ENCODE assay signal across 36 cellular contexts in genomic region chr5:173946353-173946752, GRCh38. TPM values are rescaled to one million over a fixed set of nuclear protein-coding genes. Genes with fewer than 3 reads are reported as not detected.
"Had no signal": no experiment of that assay in that cellular context is flagged by ENCODE, and none has a peak within 500 bp of the region (broad histone marks: within the 10 kb centered on the region; RNA-seq: fewer than 3 reads in every experiment).

No MANE protein-coding gene starts in this region.

- DNase-seq: activated B cell treated with CpG ODN at 0.5 μM for 24 hours; activated CD4-positive, alpha-beta memory T cell treated with anti-CD3 and anti-CD28 coated beads for 36 hours; activated CD4-positive, alpha-beta T cell treated with anti-CD3 and anti-CD28 coated beads for 4 hours; activated CD4-positive, alpha-beta T cell treated with anti-CD3 and anti-CD28 coated beads, Interleukin-2, amount 50 U/mL, for 1 hour; activated CD4-positive, CD25-positive, alpha-beta regulatory T cell treated with anti-CD3 and anti-CD28 coated beads, Interleukin-2, amount 50 U/mL, for 72 hours; activated CD8-positive, alpha-beta memory T cell treated with anti-CD3 and anti-CD28 coated beads, Interleukin-2, amount 50 U/mL, for 4 hours; activated effector memory CD4-positive, alpha-beta T cell treated with anti-CD3 and anti-CD28 coated beads, Interleukin-2, amount 50 U/mL, for 16 hours; activated naive CD4-positive, alpha-beta T cell; activated naive CD4-positive, alpha-beta T cell treated with anti-CD3 and anti-CD28 coated beads, Interleukin-2, amount 50 U/mL, for 16 hours; activated naive CD8-positive, alpha-beta T cell treated with anti-CD3 and anti-CD28 coated beads for 36 hours; activated T-cell treated with anti-CD3 and anti-CD28 coated beads for 4 hours; activated T-cell treated with anti-CD3 and anti-CD28 coated beads, Interleukin-2, amount 50 U/mL, for 4 hours; amygdala; body of pancreas; NCI-H1048; NCI-H1105 treated with DMSO at 0.1 percent for 48 hours; NCI-H1436; NCI-H1694; NCI-H1930; NCI-H2081 treated with DMSO at 0.1 percent for 48 hours; NCI-H226; NCI-H446 treated with DMSO at 0.1 percent for 48 hours; NCI-H524; PC-3; Peyer's patch; RPMI8226; SW 1271; T-helper 1 cell; T-helper 2 cell; T-helper 9 cell had no signal

- ATAC-seq: activated T-cell treated with anti-CD3 and anti-CD28 coated beads, Interleukin-2, amount 50 U/mL, for 4 hours; body of pancreas; K562; PC-3 had no signal

- H3K9me3 Mint-ChIP-seq: activated B cell treated with CpG ODN at 0.5 μM for 24 hours; activated CD4-positive, alpha-beta memory T cell treated with anti-CD3 and anti-CD28 coated beads for 36 hours; activated naive CD8-positive, alpha-beta T cell treated with anti-CD3 and anti-CD28 coated beads for 36 hours; activated T-cell treated with anti-CD3 and anti-CD28 coated beads, Interleukin-2, amount 50 U/mL, for 4 hours; central memory CD8-positive, alpha-beta T cell had no signal

- H3K4me3 Mint-ChIP-seq: activated B cell treated with CpG ODN at 0.5 μM for 24 hours; activated CD4-positive, alpha-beta memory T cell treated with anti-CD3 and anti-CD28 coated beads for 36 hours; activated naive CD8-positive, alpha-beta T cell treated with anti-CD3 and anti-CD28 coated beads for 36 hours; activated T-cell treated with anti-CD3 and anti-CD28 coated beads, Interleukin-2, amount 50 U/mL, for 4 hours; central memory CD8-positive, alpha-beta T cell had no signal

- H3K4me1 Mint-ChIP-seq: activated B cell treated with CpG ODN at 0.5 μM for 24 hours; activated naive CD8-positive, alpha-beta T cell treated with anti-CD3 and anti-CD28 coated beads for 36 hours had no signal

- H3K9me3 ChIP-seq: body of pancreas, Peyer's patch had no signal

- H3K27me3 Mint-ChIP-seq: activated B cell treated with CpG ODN at 0.5 μM for 24 hours; activated CD4-positive, alpha-beta memory T cell treated with anti-CD3 and anti-CD28 coated beads for 36 hours; activated naive CD8-positive, alpha-beta T cell treated with anti-CD3 and anti-CD28 coated beads for 36 hours; central memory CD8-positive, alpha-beta T cell had no signal

- H3K27me3 ChIP-seq: body of pancreas, Peyer's patch had no signal

- H3K4me3 ChIP-seq: body of pancreas, K562, Peyer's patch had no signal

- H3K27ac Mint-ChIP-seq: activated B cell treated with CpG ODN at 0.5 μM for 24 hours; activated CD4-positive, alpha-beta memory T cell treated with anti-CD3 and anti-CD28 coated beads for 36 hours; activated naive CD8-positive, alpha-beta T cell treated with anti-CD3 and anti-CD28 coated beads for 36 hours had no signal

- H3K27ac ChIP-seq: Peyer's patch, VCaP had no signal

RNA-seq across cellular contexts. Expression of gene C5orf47, which starts 42.6 kb away (rescaled TPM):
- total RNA-seq: activated B cell treated with CpG ODN at 0.5 μM for 24 hours; activated CD4-positive, alpha-beta memory T cell treated with anti-CD3 and anti-CD28 coated beads for 36 hours; activated naive CD8-positive, alpha-beta T cell treated with anti-CD3 and anti-CD28 coated beads for 36 hours; activated T-cell treated with anti-CD3 and anti-CD28 coated beads, Interleukin-2, amount 50 U/mL, for 4 hours; astrocyte; body of pancreas; chondrocyte; K562; MCF 10A; PC-3; Peyer's patch had no signal
